Comparison of ENCODE assay signal across 12 cellular contexts in the genomic region with DNA sequence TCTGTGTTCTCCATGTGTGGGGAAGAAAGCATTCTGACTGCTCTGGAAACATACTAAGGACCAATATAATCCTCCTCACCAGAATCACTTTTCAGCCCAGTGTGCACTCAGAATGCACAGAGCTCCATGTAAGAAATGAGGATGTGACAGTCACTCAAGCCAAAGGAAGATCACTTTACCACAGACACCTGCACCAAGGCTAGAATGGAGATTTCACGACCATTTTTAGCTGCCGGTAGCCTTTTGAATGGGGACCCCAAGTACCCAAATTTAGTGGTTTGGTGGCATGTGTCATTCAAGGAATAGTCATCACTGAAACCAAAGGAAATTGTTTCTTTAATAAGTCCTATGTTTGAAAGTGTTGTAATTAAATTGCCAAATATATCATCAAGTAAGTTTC.
DNase-seq lines count a peak whose midpoint lies in the region; ATAC-seq and TF ChIP-seq lines count a peak whose summit lies in the region.
"Had no signal": no experiment of that assay in that cellular context is flagged by ENCODE, and none has a peak within 500 bp of the region (broad histone marks: within the 10 kb centered on the region; RNA-seq: fewer than 3 reads in every experiment).

No MANE protein-coding gene starts in this region.

- no peaks in the 10 kb centered on the region; the same call in 1 of the 2 replicates for H3K27me3 Mint-ChIP-seq in HFFc6 (ENCODE audit: insufficient read depth)
- H3K27me3 Mint-ChIP-seq: dendritic cell treated with granulocyte-macrophage colony-stimulating factor and Interleukin-4, amounts not matched to agents 40 ng/mL and 50 ng/mL, for 4 days had no signal

- H3K4me1 ChIP-seq in neuronal stem cell (ENCODE audit: control insufficient read depth in 2 of 2, insufficient read depth in 1 of 2, low read depth in 1 of 2, low read length in 2 of 2): peaks cover 0 to 2% of the 10 kb centered on the region in 2 donors
- H3K4me1 ChIP-seq: suprapubic skin had no signal

- H3K4me2 ChIP-seq in neuronal stem cell (ENCODE audit: insufficient read depth, low read length, poor library complexity, severe bottlenecking): no peak overlapping the region

- no peaks in the 10 kb centered on the region for H3K9me3 ChIP-seq in neuronal stem cell (replicated peaks in 1 of 2; ENCODE audit: control insufficient read depth in 2 of 2, insufficient read depth in 1 of 2, low read depth in 1 of 2, low read length in 2 of 2)
- H3K9me3 ChIP-seq: suprapubic skin had no signal

- peaks cover 28% of the 10 kb centered on the region for H3K9me3 Mint-ChIP-seq in HFFc6

- no peak overlapping the region for H2AFZ ChIP-seq in neuronal stem cell (ENCODE audit: low read length)

- no peak for TF ChIP-seq CTCF in HFFc6 (IDR thresholded peaks at IDR 0.05)

- H3K4me3 Mint-ChIP-seq in HFFc6: no peak overlapping the region
- H3K4me3 Mint-ChIP-seq: dendritic cell treated with granulocyte-macrophage colony-stimulating factor and Interleukin-4, amounts not matched to agents 40 ng/mL and 50 ng/mL, for 4 days had no signal

- 0 out of 2 replicates have a peak, but pooled peaks cover 3% of the 10 kb centered on the region for H3K36me3 Mint-ChIP-seq in HFFc6 (ENCODE audit: low read depth)

- H3K27ac ChIP-seq in neuronal stem cell (replicated peaks; ENCODE audit: low read length): no peak overlapping the region
- H3K27ac ChIP-seq: suprapubic skin had no signal

- H3K27ac Mint-ChIP-seq in HFFc6: no peak overlapping the region
- H3K27ac Mint-ChIP-seq: dendritic cell treated with granulocyte-macrophage colony-stimulating factor and Interleukin-4, amounts not matched to agents 40 ng/mL and 50 ng/mL, for 4 days had no signal

- no CpG with 5 or more reads among the region's 2 CpGs for WGBS in neuronal stem cell (ENCODE audit: extremely low coverage in 2 of 2, insufficient read length in 2 of 2, insufficient replicate concordance in 1 of 2), 2 donors

- DNase-seq in H7 (no peak), NCI-H226 (no peak), neuronal stem cell (ENCODE audit: low spot score) (no peak), HFFc6 (no peak)
- DNase-seq: mesenchymal stem cell had no signal

- ATAC-seq in GM18511 (IDR thresholded peaks at IDR 0.05; ENCODE audit: unreplicated experiment): peak; percentile 64
- peak; percentile 88 for ATAC-seq in GM19351 (IDR thresholded peaks at IDR 0.05; ENCODE audit: unreplicated experiment)
- peak; percentile 75 for ATAC-seq in HG02763 (IDR thresholded peaks at IDR 0.05; ENCODE audit: unreplicated experiment)
- ATAC-seq in HG03520 (IDR thresholded peaks at IDR 0.05; ENCODE audit: unreplicated experiment): peak; percentile 80
- ATAC-seq: Panc1 had no signal

- no peak overlapping the region for H3K18ac ChIP-seq in neuronal stem cell (ENCODE audit: low read length)

- no peak overlapping the region for H3K9ac ChIP-seq in neuronal stem cell (ENCODE audit: low read depth, low read length, poor library complexity)

- H4K91ac ChIP-seq in neuronal stem cell (ENCODE audit: low read depth, low read length, poor library complexity): no peak overlapping the region

- no peak overlapping the region for H3K23ac ChIP-seq in neuronal stem cell (ENCODE audit: low read depth, low read length, poor library complexity)

- no peak overlapping the region for H2BK15ac ChIP-seq in neuronal stem cell (ENCODE audit: low read length)

- H2BK120ac ChIP-seq in neuronal stem cell (ENCODE audit: low read depth, low read length): no peak overlapping the region

- H3K4ac ChIP-seq in neuronal stem cell (ENCODE audit: low read length): no peak overlapping the region

- H2BK5ac ChIP-seq in neuronal stem cell (ENCODE audit: low read length): no peak overlapping the region

- H3K36me3 ChIP-seq in H7 (replicated peaks; ENCODE audit: control insufficient read depth, insufficient read depth, low read length) (no peaks in the 10 kb centered on the region), neuronal stem cell (replicated peaks in 1 of 2; ENCODE audit: control insufficient read depth in 2 of 2, insufficient read depth in 2 of 2, low read length in 2 of 2) (no peaks in the 10 kb centered on the region)
- H3K36me3 ChIP-seq: suprapubic skin had no signal

- H3K79me1 ChIP-seq in neuronal stem cell (ENCODE audit: low read depth, low read length): no peaks in the 10 kb centered on the region

- H3K27me3 ChIP-seq in H7 (ENCODE audit: control insufficient read depth, insufficient read depth, low read length): no peaks in the 10 kb centered on the region
- no peaks in the 10 kb centered on the region for H3K27me3 ChIP-seq in neuronal stem cell (ENCODE audit: control insufficient read depth in 3 of 3, insufficient read depth in 3 of 3, low read depth in 1 of 3, low read length in 3 of 3)
- H3K27me3 ChIP-seq: suprapubic skin had no signal

- H3K14ac ChIP-seq in neuronal stem cell (ENCODE audit: low read length): no peak overlapping the region

- no peaks in the 10 kb centered on the region for H3K4me1 Mint-ChIP-seq in HFFc6 (ENCODE audit: low read depth)

- no peak overlapping the region for H2AK5ac ChIP-seq in neuronal stem cell (ENCODE audit: low read depth, low read length)

- H3K4me3 ChIP-seq in H7 (ENCODE audit: insufficient read depth, low read depth, low read length) (no peak overlapping the region), neuronal stem cell (ENCODE audit: low read length in 2 of 2) (no peak overlapping the region)
- H3K4me3 ChIP-seq: suprapubic skin had no signal

- H2BK12ac ChIP-seq in neuronal stem cell (ENCODE audit: low read length): no peak overlapping the region

- no peak overlapping the region for H4K8ac ChIP-seq in neuronal stem cell (ENCODE audit: low read depth, low read length)
